21 cellular contexts compared by ENCODE assay signal in genomic region chr16:47061204-47061603, GRCh38.
"Had no signal": no experiment of that assay in that cellular context is flagged by ENCODE, and none has a peak within 500 bp of the region (broad histone marks: within the 10 kb centered on the region; RNA-seq: fewer than 3 reads in every experiment).

No MANE protein-coding gene starts in this region.

- ATAC-seq: activated CD4-positive, alpha-beta T cell treated with anti-CD3 and anti-CD28 coated beads for 36 hours; activated naive CD8-positive, alpha-beta T cell treated with anti-CD3 and anti-CD28 coated beads, Interleukin-2, amount 50 U/mL, for 24 hours; gastroesophageal sphincter; heart left ventricle; natural killer cell treated with Interleukin-12 subunit alpha and Interleukin-12 subunit beta and Interleukin-15 and Interleukin-18, amount 100 ng/mL, for 72 hours; WTC11 had no signal

- H3K9me3 ChIP-seq: colonic mucosa, stomach had no signal

- DNase-seq: activated CD4-positive, alpha-beta T cell treated with anti-CD3 and anti-CD28 coated beads for 36 hours; activated CD4-positive, alpha-beta T cell treated with anti-CD3 and anti-CD28 coated beads, Interleukin-2, amount 50 U/mL, for 48 hours; activated naive CD4-positive, alpha-beta T cell treated with anti-CD3 and anti-CD28 coated beads, Interleukin-2, amount 10 ng/mL, durations not matched to agents 7 days and 5 days; activated naive CD8-positive, alpha-beta T cell treated with anti-CD3 and anti-CD28 coated beads, Interleukin-2, amount 50 U/mL, for 24 hours; activated T-cell treated with anti-CD3 and anti-CD28 coated beads, Interleukin-2, amount 50 U/mL, for 1 hour; anterior cingulate cortex; brain microvascular endothelial cell; colonic mucosa; heart left ventricle; kidney glomerular epithelial cell; mesenchymal stem cell; nucleus accumbens; retina; stimulated activated CD4-positive, alpha-beta T cell treated with anti-CD3 and anti-CD28 coated beads, Interleukin-15, amount 100 ng/mL, for 24 hours; stimulated activated CD4-positive, alpha-beta T cell treated with anti-CD3 and anti-CD28 coated beads, Interleukin-2, amount 100 ng/mL, for 48 hours; stomach; trophoblast cell had no signal

- H3K4me3 ChIP-seq: colonic mucosa, gastroesophageal sphincter, heart left ventricle, skin epidermis, stomach had no signal

- H3K27me3 ChIP-seq: brain microvascular endothelial cell, colonic mucosa, heart left ventricle, stomach had no signal

- H3K27ac ChIP-seq: brain microvascular endothelial cell, colonic mucosa, gastroesophageal sphincter, heart left ventricle, skin epidermis, stomach had no signal

- H3K4me1 ChIP-seq: colonic mucosa, gastroesophageal sphincter, heart left ventricle, stomach had no signal

- H3K36me3 ChIP-seq: brain microvascular endothelial cell, colonic mucosa, gastroesophageal sphincter, heart left ventricle, stomach had no signal
